In the genomic region with DNA sequence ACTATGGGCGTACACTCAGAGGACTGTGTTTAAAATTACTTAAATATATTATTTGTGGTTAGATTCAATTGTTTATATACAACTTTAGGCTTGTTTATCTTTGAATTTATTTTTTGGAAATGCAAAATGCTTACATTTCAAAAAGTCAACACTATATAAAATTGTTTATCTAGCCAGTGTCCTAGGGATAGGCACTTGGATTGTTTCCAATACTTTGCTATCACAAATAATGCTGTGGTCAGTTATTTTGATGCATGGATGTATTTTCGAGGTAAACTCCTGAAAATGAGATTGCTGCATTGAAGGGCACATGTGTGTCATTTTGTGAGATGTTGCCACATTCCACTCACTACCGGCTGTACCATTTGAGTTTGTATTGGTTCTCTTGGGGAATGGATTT, we compare ENCODE assay signal across 21 cellular contexts.
DNase-seq lines count a peak whose midpoint lies in the region; ATAC-seq, FAIRE-seq and TF ChIP-seq lines count a peak whose summit lies in the region.
"Had no signal": no experiment of that assay in that cellular context is flagged by ENCODE, and none has a peak within 500 bp of the region (broad histone marks: within the 10 kb centered on the region; RNA-seq: fewer than 3 reads in every experiment).

No MANE protein-coding gene starts in this region.

- POLR2A ChIA-PET in A549 (lab: Yijun Ruan, JAX) (no interaction called here), Caco-2 (lab: Charles Lee) (no interaction called here)

- FAIRE-seq in A549 (lab: Jason Lieb, UNC): no peak
- FAIRE-seq: G401.6, GM12892, GM19239 had no signal

- no peaks in the 10 kb centered on the region for H3K4me1 ChIP-seq in A549
- H3K4me1 ChIP-seq in Caco-2: peaks cover 16% of the 10 kb centered on the region

- H3K27me3 Mint-ChIP-seq in Caco-2 (ENCODE audit: insufficient read depth, unreplicated experiment) (no peaks in the 10 kb centered on the region), nephron (ENCODE audit: low read depth) (peaks cover 14% of the 10 kb centered on the region), type B pancreatic cell (peaks cover 3% of the 10 kb centered on the region)
- H3K27me3 Mint-ChIP-seq: CD4-positive, alpha-beta T cell; CD8-positive, alpha-beta memory T cell had no signal

- CTCF ChIA-PET in A549 (lab: Yijun Ruan, JAX) (interaction anchor here (1.5 kb wide), 1 partner anchor 10 kb away, joined by 3 read pairs; no protein-coding TSS in a partner anchor), Caco-2 (lab: Charles Lee) (no interaction called here)

- no peak for TF ChIP-seq RAD21 in A549 (conservative IDR thresholded peaks at IDR 0.05 in 1 of 2, IDR thresholded peaks at IDR 0.05 in 1 of 2)

- TF ChIP-seq CTCF in A549 (IDR thresholded peaks at IDR 0.05) (no peak), Caco-2 (IDR thresholded peaks at IDR 0.05; ENCODE audit: insufficient read depth in 1 of 2, low read depth in 1 of 2, low read length in 1 of 2, severe bottlenecking in 1 of 2, unreplicated experiment in 1 of 2) (no peak), nephron (IDR thresholded peaks at IDR 0.05; ENCODE audit: unreplicated experiment in 3 of 3) (no peak), type B pancreatic cell (conservative IDR thresholded peaks at IDR 0.05) (no peak)

- H3K27ac ChIP-seq in A549: no peak overlapping the region
- H3K27ac ChIP-seq: BLaER1, GM23248 had no signal

- no peaks in the 10 kb centered on the region for H3K27me3 ChIP-seq in Caco-2 (replicated peaks; ENCODE audit: control insufficient read depth, insufficient read depth, low read length)
- H3K27me3 ChIP-seq: BLaER1 had no signal

- 25% methylated on average over 3 of the region's 3 CpGs for WGBS in A549 (ENCODE audit: missing lambda C conversion rate)

- no peak for TF ChIP-seq POLR2A in A549 (IDR thresholded peaks at IDR 0.05; ENCODE audit: low read length)

- BruUV-seq in Caco-2 (replicated peaks; lab: Mats Ljungman, UMichigan): no TSS peak

- H3K36me3 Mint-ChIP-seq in Caco-2 (ENCODE audit: insufficient read depth, unreplicated experiment): no peaks in the 10 kb centered on the region
- H3K36me3 Mint-ChIP-seq in nephron (ENCODE audit: low read depth): peaks cover 3% of the 10 kb centered on the region
- peaks cover 6% of the 10 kb centered on the region for H3K36me3 Mint-ChIP-seq in type B pancreatic cell
- H3K36me3 Mint-ChIP-seq: CD14-positive monocyte; CD8-positive, alpha-beta memory T cell had no signal

- no peak for DNase-seq in A549 (ENCODE audit: low read depth in 1 of 2, low spot score in 1 of 2)
- DNase-seq in Caco-2: no peak
- DNase-seq in type B pancreatic cell (ENCODE audit: extremely low spot score, unreplicated experiment): no peak
- no peak for DNase-seq in amygdala (lab: John Stamatoyannopoulos, UW)
- DNase-seq in AG08395 (ENCODE audit: low spot score): no peak
- DNase-seq in T-helper 1 cell: no peak
- DNase-seq: 8988T; Calu3; CD4-positive, alpha-beta T cell; CD8-positive, alpha-beta memory T cell; DND-41; GM23248; H9 had no signal

- intact Hi-C loops in Caco-2 (cut with micrococcal nuclease; ENCODE audit: unreplicated experiment): no loop called here

- H3K4me1 Mint-ChIP-seq in Caco-2 (ENCODE audit: low read depth, unreplicated experiment): peaks cover 24% of the 10 kb centered on the region
- peaks cover 74% of the 10 kb centered on the region for H3K4me1 Mint-ChIP-seq in nephron
- peaks cover 69% of the 10 kb centered on the region for H3K4me1 Mint-ChIP-seq in type B pancreatic cell (ENCODE audit: unreplicated experiment)
- H3K4me1 Mint-ChIP-seq: CD8-positive, alpha-beta memory T cell had no signal

- no peak for ATAC-seq in A549
- ATAC-seq: HCT116 had no signal

- H3K4me2 ChIP-seq in A549: no peak overlapping the region
- H3K4me2 ChIP-seq: BLaER1 had no signal

- TF ChIP-seq EP300 in A549 (IDR thresholded peaks at IDR 0.05): no peak

- H3K9me3 ChIP-seq in A549 (no peaks in the 10 kb centered on the region), Caco-2 (0 out of 2 replicates have a peak, but pooled peaks cover 1% of the 10 kb centered on the region)

- no peaks in the 10 kb centered on the region for H3K36me3 ChIP-seq in Caco-2 (ENCODE audit: control insufficient read depth, insufficient read depth, low read length)
- H3K36me3 ChIP-seq: BLaER1 had no signal

- H3K4me3 ChIP-seq in A549: no peak overlapping the region
- no peak overlapping the region for H3K4me3 ChIP-seq in Caco-2 (ENCODE audit: low read depth, low read length)
- H3K4me3 ChIP-seq: BLaER1, GM23248 had no signal

- H3K27ac Mint-ChIP-seq in Caco-2 (ENCODE audit: unreplicated experiment) (no peak overlapping the region), nephron (peak overlapping the region in 2 of 3 experiments; percentile 2 to 19), type B pancreatic cell (peak overlapping the region; percentile 4)
- H3K27ac Mint-ChIP-seq: B cell; CD14-positive monocyte; CD4-positive, alpha-beta T cell; CD8-positive, alpha-beta memory T cell; H9 had no signal

- H3K9me3 Mint-ChIP-seq in Caco-2 (ENCODE audit: unreplicated experiment) (peaks cover 4% of the 10 kb centered on the region), nephron (peaks cover 1% of the 10 kb centered on the region), type B pancreatic cell (peaks cover 6% of the 10 kb centered on the region)

- H3K4me3 Mint-ChIP-seq in Caco-2 (ENCODE audit: unreplicated experiment) (peak overlapping the region; percentile 4), nephron (peak overlapping the region in 1 of 3 experiments; percentile 6), type B pancreatic cell (peak overlapping the region; percentile 15)
- H3K4me3 Mint-ChIP-seq: B cell; CD14-positive monocyte; CD4-positive, alpha-beta T cell; CD8-positive, alpha-beta memory T cell; H9 had no signal

TF ChIP-seq in A549, 52 proteins besides CTCF, POLR2A, EP300 and RAD21:
- TF ChIP-seq BCL3 (IDR thresholded peaks at IDR 0.05) (no peak), MAFK (IDR thresholded peaks at IDR 0.05; ENCODE audit: partially characterized antibody) (peak; percentile 50)
TF ChIP-seq in A549: peak in this region for 1.
